In the genomic region with DNA sequence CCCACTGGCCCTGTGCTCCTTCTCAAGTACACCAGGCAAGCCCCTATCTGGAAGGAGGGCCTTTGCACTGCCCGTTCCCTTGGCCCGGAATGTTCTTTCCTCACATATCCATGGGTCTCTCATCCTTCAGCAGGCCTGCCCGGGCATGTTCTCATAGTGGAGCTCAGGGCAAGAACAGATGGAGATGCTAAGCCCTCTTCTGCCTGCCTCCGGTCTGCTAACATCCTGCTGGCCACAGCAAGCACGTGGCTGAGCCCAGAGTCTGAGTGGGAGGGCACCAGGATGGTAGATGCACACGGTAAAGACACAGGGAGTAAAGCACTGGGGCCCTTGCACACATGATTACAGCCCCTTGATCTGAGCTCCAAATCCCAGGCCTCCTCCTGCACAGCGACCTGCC, we compare ENCODE assay signal across 1 cellular context.
TF ChIP-seq lines count a peak whose summit lies in the region.

No MANE protein-coding gene starts in this region.

TF ChIP-seq in WTC11, 78 proteins besides CTCF, POLR2A, EP300 and RAD21 (continued from another document):
- TF ChIP-seq, protein P1, sequence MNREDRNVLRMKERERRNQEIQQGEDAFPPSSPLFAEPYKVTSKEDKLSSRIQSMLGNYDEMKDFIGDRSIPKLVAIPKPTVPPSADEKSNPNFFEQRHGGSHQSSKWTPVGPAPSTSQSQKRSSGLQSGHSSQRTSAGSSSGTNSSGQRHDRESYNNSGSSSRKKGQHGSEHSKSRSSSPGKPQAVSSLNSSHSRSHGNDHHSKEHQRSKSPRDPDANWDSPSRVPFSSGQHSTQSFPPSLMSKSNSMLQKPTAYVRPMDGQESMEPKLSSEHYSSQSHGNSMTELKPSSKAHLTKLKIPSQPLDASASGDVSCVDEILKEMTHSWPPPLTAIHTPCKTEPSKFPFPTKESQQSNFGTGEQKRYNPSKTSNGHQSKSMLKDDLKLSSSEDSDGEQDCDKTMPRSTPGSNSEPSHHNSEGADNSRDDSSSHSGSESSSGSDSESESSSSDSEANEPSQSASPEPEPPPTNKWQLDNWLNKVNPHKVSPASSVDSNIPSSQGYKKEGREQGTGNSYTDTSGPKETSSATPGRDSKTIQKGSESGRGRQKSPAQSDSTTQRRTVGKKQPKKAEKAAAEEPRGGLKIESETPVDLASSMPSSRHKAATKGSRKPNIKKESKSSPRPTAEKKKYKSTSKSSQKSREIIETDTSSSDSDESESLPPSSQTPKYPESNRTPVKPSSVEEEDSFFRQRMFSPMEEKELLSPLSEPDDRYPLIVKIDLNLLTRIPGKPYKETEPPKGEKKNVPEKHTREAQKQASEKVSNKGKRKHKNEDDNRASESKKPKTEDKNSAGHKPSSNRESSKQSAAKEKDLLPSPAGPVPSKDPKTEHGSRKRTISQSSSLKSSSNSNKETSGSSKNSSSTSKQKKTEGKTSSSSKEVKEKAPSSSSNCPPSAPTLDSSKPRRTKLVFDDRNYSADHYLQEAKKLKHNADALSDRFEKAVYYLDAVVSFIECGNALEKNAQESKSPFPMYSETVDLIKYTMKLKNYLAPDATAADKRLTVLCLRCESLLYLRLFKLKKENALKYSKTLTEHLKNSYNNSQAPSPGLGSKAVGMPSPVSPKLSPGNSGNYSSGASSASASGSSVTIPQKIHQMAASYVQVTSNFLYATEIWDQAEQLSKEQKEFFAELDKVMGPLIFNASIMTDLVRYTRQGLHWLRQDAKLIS (CRISPR knock-in tag; IDR thresholded peaks at IDR 0.05; ENCODE audit: borderline replicate concordance): no peak
- TF ChIP-seq CDX4 (CRISPR knock-in tag; IDR thresholded peaks at IDR 0.05; ENCODE audit: borderline replicate concordance) (no peak), ZNF512 (CRISPR knock-in tag; IDR thresholded peaks at IDR 0.05; ENCODE audit: borderline replicate concordance) (no peak), PRRX2 (CRISPR knock-in tag; IDR thresholded peaks at IDR 0.05) (no peak), ZNF671 (CRISPR knock-in tag; IDR thresholded peaks at IDR 0.05) (no peak)
- TF ChIP-seq, protein P2, sequence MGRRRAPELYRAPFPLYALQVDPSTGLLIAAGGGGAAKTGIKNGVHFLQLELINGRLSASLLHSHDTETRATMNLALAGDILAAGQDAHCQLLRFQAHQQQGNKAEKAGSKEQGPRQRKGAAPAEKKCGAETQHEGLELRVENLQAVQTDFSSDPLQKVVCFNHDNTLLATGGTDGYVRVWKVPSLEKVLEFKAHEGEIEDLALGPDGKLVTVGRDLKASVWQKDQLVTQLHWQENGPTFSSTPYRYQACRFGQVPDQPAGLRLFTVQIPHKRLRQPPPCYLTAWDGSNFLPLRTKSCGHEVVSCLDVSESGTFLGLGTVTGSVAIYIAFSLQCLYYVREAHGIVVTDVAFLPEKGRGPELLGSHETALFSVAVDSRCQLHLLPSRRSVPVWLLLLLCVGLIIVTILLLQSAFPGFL (CRISPR knock-in tag; IDR thresholded peaks at IDR 0.05; ENCODE audit: borderline replicate concordance): no peak
